ENCODE assay signal across 1 cellular context in the genomic region with DNA sequence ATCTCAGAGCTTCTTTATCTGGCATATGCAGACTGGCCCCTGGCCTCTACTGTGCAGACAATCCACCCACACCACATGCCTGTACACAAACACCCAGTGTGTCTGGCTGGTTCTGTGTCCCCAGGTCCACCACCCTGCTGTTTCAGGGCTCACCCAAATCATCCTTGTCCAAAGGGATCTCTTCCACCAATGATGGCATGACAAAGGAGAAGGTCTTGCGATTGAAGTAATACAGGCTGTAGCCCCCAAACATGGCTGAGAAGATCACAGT.
TF ChIP-seq lines count a peak whose summit lies in the region.

No MANE protein-coding gene starts in this region.

TF ChIP-seq in H1, 55 proteins besides CTCF, POLR2A, EP300 and RAD21:
- TF ChIP-seq JUN (IDR thresholded peaks at IDR 0.05; ENCODE audit: low read depth, low read length) (no peak), GTF2F1 (IDR thresholded peaks at IDR 0.05; ENCODE audit: borderline replicate concordance, low read depth, low read length) (no peak), MAFK (IDR thresholded peaks at IDR 0.05; ENCODE audit: low read depth, low read length) (no peak), HDAC6 (IDR thresholded peaks at IDR 0.05; ENCODE audit: low read depth, low read length) (no peak), BRCA1 (IDR thresholded peaks at IDR 0.05; ENCODE audit: low read depth, low read length) (no peak), ASH2L (IDR thresholded peaks at IDR 0.05; ENCODE audit: low read length) (no peak), SIN3A (conservative IDR thresholded peaks at IDR 0.05 in 1 of 2, IDR thresholded peaks at IDR 0.05 in 1 of 2; ENCODE audit: low read depth in 1 of 2, low read length in 2 of 2) (no peak), TCF12 (IDR thresholded peaks at IDR 0.05; ENCODE audit: low read depth, low read length) (no peak)
